Comparison of ENCODE assay signal across 8 cellular contexts in genomic region chr19:40570313-40571004, GRCh38. TPM values are rescaled to one million over a fixed set of nuclear protein-coding genes. Genes with fewer than 3 reads are reported as not detected.
DNase-seq lines count a peak whose midpoint lies in the region; ATAC-seq and TF ChIP-seq lines count a peak whose summit lies in the region.

No MANE protein-coding gene starts in this region.

- H3K27me3 ChIP-seq in right cardiac atrium (ENCODE audit: control insufficient read depth, insufficient read depth) (no peaks in the 10 kb centered on the region), uterus (no peaks in the 10 kb centered on the region)

- H3K27ac Mint-ChIP-seq in T-helper 17 cell, result peak overlapping the region; percentile 81

- H3K27me3 Mint-ChIP-seq in T-helper 17 cell, result peaks cover 16% of the 10 kb centered on the region

- intact Hi-C loops in right cardiac atrium (cut with DNase I), result no loop called here
- intact Hi-C loops in uterus (cut with DNase I; ENCODE audit: low total_unique reads), result no loop called here

- TF ChIP-seq POLR2A in uterus (IDR thresholded peaks at IDR 0.05), result peak in 1 of 2 donors; percentile 58

- peak overlapping the region; percentile 82 for H3K4me3 Mint-ChIP-seq in T-helper 17 cell

- WGBS in right cardiac atrium, result under 1% methylated on average over 53 of the region's 53 CpGs

- in situ Hi-C loops in GM13977 (cut with MboI; ENCODE audit: low pct_unique_long_range_greater_than_20kb, low sequenced_read_pairs, unreplicated experiment), result no loop called here

- H3K4me1 ChIP-seq in right cardiac atrium (ENCODE audit: control insufficient read depth, insufficient read depth, low read length) (no peaks in the 10 kb centered on the region), uterus (peaks cover 0 to 6% of the 10 kb centered on the region in 2 donors)

- no peaks in the 10 kb centered on the region for H3K9me3 ChIP-seq in T-helper 17 cell (ENCODE audit: control insufficient read depth, low read length, poor library complexity, severe bottlenecking)
- no peaks in the 10 kb centered on the region for H3K9me3 ChIP-seq in right cardiac atrium (ENCODE audit: control insufficient read depth, low read length)
- H3K9me3 ChIP-seq in uterus, result no peaks in the 10 kb centered on the region

- no peaks in the 10 kb centered on the region for H3K36me3 ChIP-seq in uterus

- ATAC-seq in HG02885 (IDR thresholded peaks at IDR 0.05; ENCODE audit: poor library complexity, unreplicated experiment), result peak; percentile 84
- peak; percentile 93 for ATAC-seq in T-helper 17 cell
- peak; percentile 97 to 98 for ATAC-seq in right cardiac atrium

- peak; percentile 48 for TF ChIP-seq CTCF in GM13977 (IDR thresholded peaks at IDR 0.05; ENCODE audit: extremely low read depth, insufficient read depth, missing control alignments)
- peak in 1 of 4 experiments; percentile 7 for TF ChIP-seq CTCF in uterus (IDR thresholded peaks at IDR 0.05)

- H3K27ac ChIP-seq in angular gyrus (ENCODE audit: low read depth, low read length) (peak overlapping the region; percentile 81), right cardiac atrium (ENCODE audit: low read length) (no peak overlapping the region), uterus (peak overlapping the region; percentile 56 to 76)

- H3K4me3 ChIP-seq in right cardiac atrium (ENCODE audit: low read length) (peak overlapping the region; percentile 11), uterus (peak overlapping the region in 1 of 2 donors; percentile 37)

- peaks cover 11% of the 10 kb centered on the region for H3K4me1 Mint-ChIP-seq in T-helper 17 cell

- no peaks in the 10 kb centered on the region for H3K36me3 Mint-ChIP-seq in T-helper 17 cell (ENCODE audit: low read depth)

- peak; percentile 100 for DNase-seq in GM13977 (ENCODE audit: low spot score)
- DNase-seq in NCI-H1694 (lab: John Stamatoyannopoulos, UW), result peak; percentile 99
- DNase-seq in T-helper 17 cell, result peak; percentile 93 to 97 (median 95)
- DNase-seq in right cardiac atrium, result peak; percentile 100
- peak; percentile 99 for DNase-seq in pulmonary artery endothelial cell (ENCODE audit: low read depth, low spot score)
- DNase-seq in uterus, result peak; percentile 99 to 100

RNA-seq across cellular contexts. Expression of gene SHKBP1, which starts 6.2 kb away (rescaled TPM):
- total RNA-seq in T-helper 17 cell (100 to 1,000 TPM; 124 to 141 TPM), right cardiac atrium (10 to 100 TPM; 19.7 to 23.0 (median 20.4) TPM), pulmonary artery endothelial cell (29.5 and 33.5 TPM in 2 replicates), uterus (10 to 100 TPM; 15.1 to 57.4 (median 21.9) TPM)
- polyA plus RNA-seq in right cardiac atrium, result 22.8 TPM

RNA-seq across cellular contexts. Expression of gene LTBP4, which starts 30.7 kb away (rescaled TPM):
- 100 to 1,000 TPM; 198 to 230 TPM for total RNA-seq in T-helper 17 cell
- 100 to 1,000 TPM; 307 to 473 (median 324) TPM for total RNA-seq in right cardiac atrium
- polyA plus RNA-seq in right cardiac atrium, result 216 TPM
- total RNA-seq in pulmonary artery endothelial cell, result 6.1 and 14.4 TPM in 2 replicates
- total RNA-seq in uterus, result 1,000 to 10,000 TPM in 1 of 4 donors, 100 to 1,000 TPM in 3; 163 to 1,000 (median 501) TPM

Comparison
In these comparisons a context has a peak if more than half of its experiments do, and no peak if none do; other contexts are left out.
1. RNA of gene LTBP4, which starts 30.7 kb away (total RNA-seq): 163 to 1,000 TPM in uterus, 307 to 473 TPM in right cardiac atrium and 198 to 230 TPM in T-helper 17 cell; 6.1 to 14.4 TPM in pulmonary artery endothelial cell; every median in the first group is over 10 times any median in the second.
2. Peak in every context shown above with its lines, with median percentiles within 50 percentile points of each other: DNase-seq and ATAC-seq.